8 cellular contexts compared by ENCODE assay signal in genomic region chr1:26542781-26543443, GRCh38. TPM values are rescaled to one million over a fixed set of nuclear protein-coding genes. Genes with fewer than 3 reads are reported as not detected.
DNase-seq lines count a peak whose midpoint lies in the region; ATAC-seq and TF ChIP-seq lines count a peak whose summit lies in the region.

No MANE protein-coding gene starts in this region.

- peaks cover 7 to 22% (median 18%) of the 10 kb centered on the region in 4 donors for H3K4me1 ChIP-seq in esophagus muscularis mucosa
- peaks cover 9 to 87% (median 28%) of the 10 kb centered on the region in 4 donors for H3K4me1 ChIP-seq in stomach

- H3K9me3 ChIP-seq in esophagus muscularis mucosa (no peaks in the 10 kb centered on the region), stomach (no peaks in the 10 kb centered on the region)

- H3K4me3 ChIP-seq in esophagus muscularis mucosa (peak overlapping the region in 1 of 4 donors; percentile 7), stomach (peak overlapping the region in 1 of 4 donors; percentile 1)

- no peaks in the 10 kb centered on the region for H3K27me3 ChIP-seq in esophagus muscularis mucosa
- H3K27me3 ChIP-seq in stomach: no peaks in the 10 kb centered on the region

- no peak for TF ChIP-seq CTCF in RWPE1 (conservative IDR thresholded peaks at IDR 0.05; ENCODE audit: low read depth)
- TF ChIP-seq CTCF in esophagus muscularis mucosa (IDR thresholded peaks at IDR 0.05): no peak
- no peak for TF ChIP-seq CTCF in stomach (IDR thresholded peaks at IDR 0.05)

- H3K27me3 Mint-ChIP-seq in T-helper 2 cell treated with Interferon-gamma antibody and Interleukin-4, amounts not matched to agents 5 μg/mL and 100 μg/mL, for 36 hours (ENCODE audit: low read depth): no peaks in the 10 kb centered on the region

- intact Hi-C loops in esophagus muscularis mucosa (cut with DNase I) (no loop called here), stomach (cut with DNase I; ENCODE audit: low total_unique reads) (no loop called here)

- TF ChIP-seq EP300 in esophagus muscularis mucosa (IDR thresholded peaks at IDR 0.05) (no peak), stomach (IDR thresholded peaks at IDR 0.05) (no peak)

- H3K36me3 ChIP-seq in esophagus muscularis mucosa: no peaks in the 10 kb centered on the region
- peaks cover 6 to 28% (median 15%) of the 10 kb centered on the region in 4 donors for H3K36me3 ChIP-seq in stomach

- TF ChIP-seq POLR2A in esophagus muscularis mucosa (IDR thresholded peaks at IDR 0.05; ENCODE audit: low read depth): no peak
- no peak for TF ChIP-seq POLR2A in stomach (IDR thresholded peaks at IDR 0.05)

- no peak for DNase-seq in T-helper 2 cell treated with Interferon-gamma antibody and Interleukin-4, amounts not matched to agents 5 μg/mL and 100 μg/mL, for 36 hours (ENCODE audit: low spot score)
- DNase-seq in T-helper 2 cell (no peak), RWPE1 (ENCODE audit: low spot score) (no peak), esophagus muscularis mucosa (ENCODE audit: extremely low spot score) (no peak), stomach (no peak), NCI-H2081 treated with DMSO at 0.1 percent for 48 hours (lab: John Stamatoyannopoulos, UW) (no peak)

- no peaks in the 10 kb centered on the region for H3K9me3 Mint-ChIP-seq in T-helper 2 cell treated with Interferon-gamma antibody and Interleukin-4, amounts not matched to agents 5 μg/mL and 100 μg/mL, for 36 hours

- H3K27ac Mint-ChIP-seq in T-helper 2 cell treated with Interferon-gamma antibody and Interleukin-4, amounts not matched to agents 5 μg/mL and 100 μg/mL, for 36 hours: peak overlapping the region; percentile 97

- peak overlapping the region; percentile 91 for H3K4me3 Mint-ChIP-seq in T-helper 2 cell treated with Interferon-gamma antibody and Interleukin-4, amounts not matched to agents 5 μg/mL and 100 μg/mL, for 36 hours

- H3K27ac ChIP-seq in RWPE1 (peak overlapping the region; percentile 90), esophagus muscularis mucosa (replicated peaks in 1 of 4) (peak overlapping the region; percentile 47 to 72 (median 67)), stomach (peak overlapping the region; percentile 44 to 91 (median 79))

- POLR2A ChIA-PET in RWPE1 (lab: Yijun Ruan, JAX; ENCODE audit: low non-redundant PET): no interaction called here

- peaks cover 79% of the 10 kb centered on the region for H3K4me1 Mint-ChIP-seq in T-helper 2 cell treated with Interferon-gamma antibody and Interleukin-4, amounts not matched to agents 5 μg/mL and 100 μg/mL, for 36 hours (ENCODE audit: low read depth)

- ATAC-seq in GM21447 (IDR thresholded peaks at IDR 0.05; ENCODE audit: unreplicated experiment): no peak
- no peak for ATAC-seq in GM21360 (IDR thresholded peaks at IDR 0.05; ENCODE audit: unreplicated experiment)

- 82% methylated on average over 9 of the region's 9 CpGs for WGBS in esophagus muscularis mucosa
- WGBS in stomach, 5 donors: 77 to 91% (median 83%) methylated on average over 6 to 9 of the region's 9 CpGs

- H3K36me3 Mint-ChIP-seq in T-helper 2 cell treated with Interferon-gamma antibody and Interleukin-4, amounts not matched to agents 5 μg/mL and 100 μg/mL, for 36 hours (ENCODE audit: low read depth): peaks cover 42% of the 10 kb centered on the region

- CTCF ChIA-PET in RWPE1 (lab: Yijun Ruan, JAX): interaction anchor here (1.8 to 2.1 kb wide), 2 partner anchors 12 to 43 kb away, joined by 12 to 15 read pairs; no protein-coding TSS in a partner anchor

RNA-seq across cellular contexts. Expression of gene RPS6KA1, which starts 13.4 kb away (rescaled TPM):
- total RNA-seq in esophagus muscularis mucosa (10 to 100 TPM in 1 of 4 donors, 1 to 10 TPM in 3; 7.0 to 16.7 (median 8.7) TPM), stomach (100 to 1,000 TPM in 1 of 5 donors, 10 to 100 TPM in 4; 15.2 to 769 (median 46.7) TPM)
- polyA plus RNA-seq in stomach: 10 to 100 TPM; 21.4 to 37.9 (median 25.5) TPM
